ENCODE assay signal across 23 cellular contexts in the genomic region with DNA sequence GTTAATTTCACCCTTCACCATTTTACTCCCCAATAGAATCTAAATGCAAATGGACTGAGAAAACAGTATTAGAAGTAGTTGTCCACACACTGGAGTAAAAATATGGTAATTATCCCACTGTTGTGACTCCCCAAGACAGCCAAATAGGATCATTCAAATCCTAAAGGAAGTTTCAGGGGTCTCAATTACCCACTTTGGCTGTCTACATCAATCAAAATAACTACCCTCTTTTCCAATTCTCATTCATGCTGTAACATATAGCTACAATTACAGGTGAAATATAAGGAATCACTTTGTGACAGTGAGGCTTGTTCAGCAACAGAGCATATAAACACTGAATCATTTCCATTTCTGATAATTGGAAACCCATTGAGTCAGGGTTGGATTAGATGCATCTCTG.
"Had no signal": no experiment of that assay in that cellular context is flagged by ENCODE, and none has a peak within 500 bp of the region (broad histone marks: within the 10 kb centered on the region; RNA-seq: fewer than 3 reads in every experiment).

No MANE protein-coding gene starts in this region.

- DNase-seq: colonic mucosa; cortex of kidney; dermis blood vessel endothelial cell; dorsolateral prefrontal cortex; effector CD4-positive, alpha-beta T cell; effector CD8-positive, alpha-beta T cell; effector memory CD4-positive, alpha-beta T cell; effector memory CD8-positive, alpha-beta T cell; endodermal cell; erythroblast; esophagus squamous epithelium; foreskin fibroblast; foreskin keratinocyte; foreskin melanocyte; gastrocnemius medialis; glutamatergic neuron; head of caudate nucleus; heart left ventricle; heart right ventricle had no signal

- H3K27ac ChIP-seq: colonic mucosa, coronary artery, dorsolateral prefrontal cortex, epithelial cell of prostate, esophagus muscularis mucosa, esophagus squamous epithelium, foreskin keratinocyte, gastrocnemius medialis, gastroesophageal sphincter, heart left ventricle, heart right ventricle had no signal

- H3K36me3 ChIP-seq: colonic mucosa, esophagus muscularis mucosa, esophagus squamous epithelium, gastrocnemius medialis, gastroesophageal sphincter, heart left ventricle, heart right ventricle had no signal

- H3K27me3 ChIP-seq: colonic mucosa, dorsolateral prefrontal cortex, esophagus muscularis mucosa, esophagus squamous epithelium, foreskin keratinocyte, gastrocnemius medialis, gastroesophageal sphincter, heart left ventricle, heart right ventricle had no signal

- H3K9me3 ChIP-seq: colonic mucosa, esophagus muscularis mucosa, esophagus squamous epithelium, gastrocnemius medialis, gastroesophageal sphincter, heart left ventricle, heart right ventricle had no signal

- H3K4me3 ChIP-seq: colonic mucosa, coronary artery, dorsolateral prefrontal cortex, esophagus muscularis mucosa, esophagus squamous epithelium, gastrocnemius medialis, gastroesophageal sphincter, heart left ventricle, heart right ventricle had no signal
